Comparison of ENCODE assay signal across 8 cellular contexts in genomic region chr14:77862154-77862783, GRCh38.
DNase-seq lines count a peak whose midpoint lies in the region; ATAC-seq and TF ChIP-seq lines count a peak whose summit lies in the region.

No MANE protein-coding gene starts in this region.

- no peak overlapping the region for H3K4me3 ChIP-seq in DND-41 (ENCODE audit: low read depth in 1 of 2, low read length in 2 of 2)
- no peak overlapping the region for H3K4me3 ChIP-seq in WI38 (ENCODE audit: low read depth, low read length)
- no peak overlapping the region for H3K4me3 ChIP-seq in breast epithelium

- no peaks in the 10 kb centered on the region for H4K20me1 ChIP-seq in DND-41 (ENCODE audit: insufficient read depth, low read length)

- H2AFZ ChIP-seq in DND-41 (ENCODE audit: low read depth, low read length), result no peak overlapping the region

- H3K27ac ChIP-seq in DND-41 (ENCODE audit: low read length) (no peak overlapping the region), breast epithelium (no peak overlapping the region)

- TF ChIP-seq POLR2A in breast epithelium (IDR thresholded peaks at IDR 0.05), result no peak

- H3K4me2 ChIP-seq in DND-41 (ENCODE audit: insufficient read depth, low read length), result no peak overlapping the region

- ATAC-seq in DND-41 (ENCODE audit: insufficient read depth, low read depth) (peak; percentile 78), GM21526 (IDR thresholded peaks at IDR 0.05; ENCODE audit: low FRiP score, unreplicated experiment) (peak; percentile 83), GM19463 (IDR thresholded peaks at IDR 0.05; ENCODE audit: unreplicated experiment) (no peak)

- DNase-seq in DND-41 (peak; percentile 74), LoVo (ENCODE audit: low spot score) (peak; percentile 46), breast epithelium (ENCODE audit: low spot score in 2 of 2) (peak; percentile 35 to 70), iris pigment epithelial cell (ENCODE audit: low read depth) (peak; percentile 47)
- peak; percentile 49 to 61 for DNase-seq in stimulated activated CD4-positive, alpha-beta T cell treated with anti-CD3 and anti-CD28 coated beads, Interleukin-15, amount 100 ng/mL, for 1 hour (ENCODE audit: low read depth in 1 of 2, low spot score in 1 of 2)

- no peaks in the 10 kb centered on the region for H3K79me2 ChIP-seq in DND-41 (ENCODE audit: insufficient read depth, low read length)

- TF ChIP-seq CTCF in DND-41 (IDR thresholded peaks at IDR 0.05; ENCODE audit: borderline replicate concordance, extremely low read depth, low read length, poor library complexity, severe bottlenecking) (peak; percentile 98), WI38 (IDR thresholded peaks at IDR 0.05; ENCODE audit: low read depth, low read length) (peak; percentile 99), breast epithelium (IDR thresholded peaks at IDR 0.05) (peak; percentile 72 to 83 (median 80))

- H3K9me3 ChIP-seq in DND-41 (ENCODE audit: insufficient read depth, low read length, severe bottlenecking) (no peaks in the 10 kb centered on the region), breast epithelium (no peaks in the 10 kb centered on the region)

- no peak overlapping the region for H3K9ac ChIP-seq in DND-41 (ENCODE audit: low read depth, low read length)

- H3K4me1 ChIP-seq in DND-41 (ENCODE audit: insufficient read depth, low read length), result no peaks in the 10 kb centered on the region
- no peaks in the 10 kb centered on the region for H3K4me1 ChIP-seq in breast epithelium

- H3K36me3 ChIP-seq in DND-41 (ENCODE audit: insufficient read depth, low read length), result peaks cover 6% of the 10 kb centered on the region; the same call in 1 of the 2 replicates
- H3K36me3 ChIP-seq in breast epithelium, result no peaks in the 10 kb centered on the region

- intact Hi-C loops in breast epithelium (cut with DNase I; ENCODE audit: low total_unique reads), result no loop called here

- H3K27me3 ChIP-seq in DND-41 (ENCODE audit: insufficient read depth, low read length, poor library complexity) (no peaks in the 10 kb centered on the region), breast epithelium (no peaks in the 10 kb centered on the region)
